In genomic region chr19:4986471-4986888, GRCh38 we compare ENCODE assay signal across 24 cellular contexts. TPM values are rescaled to one million over a fixed set of nuclear protein-coding genes. Genes with fewer than 3 reads are reported as not detected.
DNase-seq lines count a peak whose midpoint lies in the region; ATAC-seq and TF ChIP-seq lines count a peak whose summit lies in the region.
"Had no signal": no experiment of that assay in that cellular context is flagged by ENCODE, and none has a peak within 500 bp of the region (broad histone marks: within the 10 kb centered on the region; RNA-seq: fewer than 3 reads in every experiment).

No MANE protein-coding gene starts in this region.

- H3K27ac ChIP-seq in right cardiac atrium (ENCODE audit: low read length) = no peak overlapping the region
- peak overlapping the region; percentile 76 for H3K27ac ChIP-seq in OCI-LY1 (ENCODE audit: low read depth, low read length, poor library complexity, severe bottlenecking)
- H3K27ac ChIP-seq in mesodermal cell (ENCODE audit: low read depth, low read length, severe bottlenecking) = peak overlapping the region; percentile 16
- no peak overlapping the region for H3K27ac ChIP-seq in CD8-positive, alpha-beta memory T cell (ENCODE audit: low read depth, low read length)
- H3K27ac ChIP-seq: epithelial cell of prostate, PC-9, upper lobe of right lung had no signal

- H3K4me3 Mint-ChIP-seq in CD8-positive, alpha-beta memory T cell = no peak overlapping the region
- H3K4me3 Mint-ChIP-seq: activated B cell treated with CpG ODN at 0.5 μM for 24 hours; naive thymus-derived CD4-positive, alpha-beta T cell had no signal

- CTCF ChIA-PET in CD8-positive, alpha-beta memory T cell (lab: Charles Lee) = no interaction called here

- peak overlapping the region; percentile 30; the same call in 1 of the 2 replicates for H3K4me2 ChIP-seq in OCI-LY1 (ENCODE audit: low read length)
- H3K4me2 ChIP-seq: PC-9 had no signal

- H3K9me3 Mint-ChIP-seq in CD8-positive, alpha-beta memory T cell = no peaks in the 10 kb centered on the region
- H3K9me3 Mint-ChIP-seq: activated B cell treated with CpG ODN at 0.5 μM for 24 hours; activated T-helper 2 cell treated with anti-CD3 and anti-CD28 coated beads, Interferon-gamma antibody, Interleukin-2, Interleukin-4, amounts not matched to agents 10 μg/mL and 5 μg/mL and 100 μg/mL, durations not matched to agents 14 hours and 24 hours and 36 hours; mesothelial cell of epicardium had no signal

- no peak overlapping the region for H3K4me3 ChIP-seq in right cardiac atrium (ENCODE audit: low read length)
- H3K4me3 ChIP-seq in OCI-LY1 (ENCODE audit: low read depth, low read length, poor library complexity, severe bottlenecking) = no peak overlapping the region
- no peak overlapping the region for H3K4me3 ChIP-seq in mesodermal cell (ENCODE audit: extremely low read depth, insufficient read depth, low read length, poor library complexity, severe bottlenecking)
- H3K4me3 ChIP-seq in CD8-positive, alpha-beta memory T cell (ENCODE audit: low read length) = no peak overlapping the region
- H3K4me3 ChIP-seq: PC-9, upper lobe of right lung had no signal

- H4K20me1 ChIP-seq in OCI-LY1 (ENCODE audit: insufficient read depth, low read length) = no peaks in the 10 kb centered on the region

- H3K36me3 Mint-ChIP-seq in CD8-positive, alpha-beta memory T cell = peaks cover 1 to 16% (median 5%) of the 10 kb centered on the region in 3 donors

- POLR2A ChIA-PET in CD8-positive, alpha-beta memory T cell (lab: Charles Lee) = no interaction called here

- 0 out of 2 replicates have a peak, but pooled peaks cover 4% of the 10 kb centered on the region for H3K36me3 ChIP-seq in OCI-LY1 (ENCODE audit: insufficient read depth, low read length)
- peaks cover 4% of the 10 kb centered on the region for H3K36me3 ChIP-seq in mesodermal cell (ENCODE audit: control insufficient read depth, insufficient read depth, low read length)
- H3K36me3 ChIP-seq in CD8-positive, alpha-beta memory T cell (ENCODE audit: insufficient read depth, low read length) = no peaks in the 10 kb centered on the region
- H3K36me3 ChIP-seq: upper lobe of right lung had no signal

- H3K79me2 ChIP-seq in OCI-LY1 (ENCODE audit: insufficient read depth, low read length) = peaks cover 12% of the 10 kb centered on the region; the same call in 1 of the 2 replicates

- H3F3A ChIP-seq in OCI-LY1 (ENCODE audit: insufficient read depth, low read length) = no peaks in the 10 kb centered on the region

- H3K9ac ChIP-seq in OCI-LY1 (ENCODE audit: low read length) = peak overlapping the region; percentile 9; the same call in 1 of the 2 replicates

- ATAC-seq in right cardiac atrium (peak in 1 of 2 donors; percentile 9), left ventricle myocardium superior (no peak), HG03520 (IDR thresholded peaks at IDR 0.05; ENCODE audit: unreplicated experiment) (no peak)
- ATAC-seq: HCT116; HepG2; left cardiac atrium; naive thymus-derived CD4-positive, alpha-beta T cell; upper lobe of right lung had no signal

- no peak overlapping the region for H2AFZ ChIP-seq in OCI-LY1 (ENCODE audit: low read length)
- H2AFZ ChIP-seq: PC-9 had no signal

- whole genome bisulfite sequencing in right cardiac atrium = 79% methylated on average over 19 of the region's 19 CpGs
- 86 to 88% methylated on average over 19 of the region's 19 CpGs for WGBS in mesodermal cell (ENCODE audit: insufficient coverage in 2 of 2), 2 experiments

- H3K27ac Mint-ChIP-seq in CD8-positive, alpha-beta memory T cell = peak overlapping the region in 1 of 8 donors; percentile 29
- H3K27ac Mint-ChIP-seq: activated B cell treated with CpG ODN at 0.5 μM for 24 hours; activated T-helper 2 cell treated with anti-CD3 and anti-CD28 coated beads, Interferon-gamma antibody, Interleukin-2, Interleukin-4, amounts not matched to agents 10 μg/mL and 5 μg/mL and 100 μg/mL, durations not matched to agents 14 hours and 24 hours and 36 hours had no signal

- H3K9me3 ChIP-seq in right cardiac atrium (ENCODE audit: control insufficient read depth, low read length) (no peaks in the 10 kb centered on the region), OCI-LY1 (ENCODE audit: low read length) (no peaks in the 10 kb centered on the region), mesodermal cell (ENCODE audit: control insufficient read depth, low read length) (no peaks in the 10 kb centered on the region)
- H3K9me3 ChIP-seq in CD8-positive, alpha-beta memory T cell (ENCODE audit: low read length) = no peaks in the 10 kb centered on the region
- H3K9me3 ChIP-seq: upper lobe of right lung had no signal

- peaks cover 22 to 54% (median 29%) of the 10 kb centered on the region in 3 donors for H3K4me1 Mint-ChIP-seq in CD8-positive, alpha-beta memory T cell

- intact Hi-C loops in right cardiac atrium (cut with DNase I) = loop anchor here in 1 of 4 donors (5.0 kb wide), 1 partner anchor 41 kb away; no protein-coding TSS in a partner anchor
- intact Hi-C loops in left ventricle myocardium superior (cut with micrococcal nuclease) = no loop called here

- no peaks in the 10 kb centered on the region for H3K9me2 ChIP-seq in OCI-LY1 (ENCODE audit: low read depth, low read length)

- DNase-seq in right cardiac atrium (peak in 2 of 3 donors; percentile 43 to 49), left ventricle myocardium superior (no peak)
- DNase-seq in stimulated activated CD4-positive, alpha-beta T cell treated with anti-CD3 and anti-CD28 coated beads, Interleukin-4, amount 100 ng/mL, for 4 hours = no peak
- DNase-seq in CD8-positive, alpha-beta memory T cell = no peak
- DNase-seq: ACHN; activated B cell treated with CpG ODN at 0.5 μM for 24 hours; activated CD4-positive, alpha-beta T cell treated with anti-CD3 and anti-CD28 coated beads, Interleukin-2, amount 50 U/mL, for 4 hours; activated CD8-positive, alpha-beta memory T cell treated with anti-CD3 and anti-CD28 coated beads, Interleukin-2, amount 50 U/mL, for 48 hours; EL; head of caudate nucleus; left cardiac atrium; naive thymus-derived CD4-positive, alpha-beta T cell; NCI-H2227 treated with DMSO at 0.1 percent for 48 hours; PC-9; Right ventricle myocardium superior; upper lobe of right lung had no signal

- no peak for TF ChIP-seq CTCF in OCI-LY1 (IDR thresholded peaks at IDR 0.05; ENCODE audit: low read length)

- H3K27me3 ChIP-seq in right cardiac atrium (ENCODE audit: control insufficient read depth, insufficient read depth) = no peaks in the 10 kb centered on the region
- H3K27me3 ChIP-seq in OCI-LY1 (ENCODE audit: insufficient read depth, low read length) = no peaks in the 10 kb centered on the region
- H3K27me3 ChIP-seq in CD8-positive, alpha-beta memory T cell (ENCODE audit: insufficient read depth, low read length, poor library complexity, severe bottlenecking) = no peaks in the 10 kb centered on the region
- H3K27me3 ChIP-seq: upper lobe of right lung had no signal

- H3K4me1 ChIP-seq in right cardiac atrium (ENCODE audit: control insufficient read depth, insufficient read depth, low read length) (peaks cover 25% of the 10 kb centered on the region), OCI-LY1 (ENCODE audit: insufficient read depth, low read length, severe bottlenecking) (peaks cover 56% of the 10 kb centered on the region), mesodermal cell (ENCODE audit: control insufficient read depth, insufficient read depth, low read length, poor library complexity, severe bottlenecking) (peaks cover 39% of the 10 kb centered on the region)
- H3K4me1 ChIP-seq in CD8-positive, alpha-beta memory T cell (ENCODE audit: insufficient read depth, low read length) = no peaks in the 10 kb centered on the region

- H3K27me3 Mint-ChIP-seq in CD8-positive, alpha-beta memory T cell = no peaks in the 10 kb centered on the region
- H3K27me3 Mint-ChIP-seq: activated B cell treated with CpG ODN at 0.5 μM for 24 hours; naive thymus-derived CD4-positive, alpha-beta T cell had no signal

RNA-seq across cellular contexts. Expression of gene KDM4B, which starts 17.6 kb away (rescaled TPM):
- total RNA-seq in right cardiac atrium (10 to 100 TPM; 23.9 to 37.5 (median 30.8) TPM), left ventricle myocardium superior (36.4 TPM)
- polyA plus RNA-seq in right cardiac atrium = 18.8 TPM
- polyA plus RNA-seq in mesodermal cell (2013, experiment 1 of 2) = 32.4 TPM
- 31.6 TPM for polyA plus RNA-seq in mesodermal cell (2013, experiment 2 of 2)
- 10 to 100 TPM; 14.6 to 16.0 TPM for total RNA-seq in CD8-positive, alpha-beta memory T cell
- polyA plus RNA-seq in CD8-positive, alpha-beta memory T cell = 14.6 TPM

Comparison
In these comparisons a context has a peak if more than half of its experiments do, and no peak if none do; other contexts are left out.
1. DNase-seq: peak in right cardiac atrium (2 of 3); none in left ventricle myocardium superior (single experiment), stimulated activated CD4-positive, alpha-beta T cell treated with anti-CD3 and anti-CD28 coated beads, Interleukin-4, amount 100 ng/mL, for 4 hours (0 of 2) and CD8-positive, alpha-beta memory T cell (0 of 5).
2. H3K27ac ChIP-seq: peak in OCI-LY1 (single experiment) and mesodermal cell (single experiment); none in right cardiac atrium (single experiment) and CD8-positive, alpha-beta memory T cell (single experiment).